ENCODE assay signal across 8 cellular contexts in genomic region chr19:1507763-1508506, GRCh38. TPM values are rescaled to one million over a fixed set of nuclear protein-coding genes. Genes with fewer than 3 reads are reported as not detected.
DNase-seq lines count a peak whose midpoint lies in the region; ATAC-seq and TF ChIP-seq lines count a peak whose summit lies in the region.

No MANE protein-coding gene starts in this region.

- H3K27me3 Mint-ChIP-seq in naive B cell: peaks cover 31 to 89% (median 47%) of the 10 kb centered on the region in 3 donors

- H3K4me1 ChIP-seq in DND-41 (ENCODE audit: insufficient read depth, low read length): 0 out of 2 replicates have a peak, but pooled peaks cover 3% of the 10 kb centered on the region
- H3K4me1 ChIP-seq in RWPE2 (ENCODE audit: insufficient read depth, poor library complexity, severe bottlenecking): peaks cover 4% of the 10 kb centered on the region

- H3K36me3 ChIP-seq in DND-41 (ENCODE audit: insufficient read depth, low read length) (no peaks in the 10 kb centered on the region), RWPE2 (ENCODE audit: low read depth) (no peaks in the 10 kb centered on the region)

- H3K4me3 ChIP-seq in DND-41 (ENCODE audit: low read depth in 1 of 2, low read length in 2 of 2): no peak overlapping the region
- peak overlapping the region; percentile 19 for H3K4me3 ChIP-seq in RWPE2 (ENCODE audit: severe bottlenecking)
- H3K4me3 ChIP-seq in fibroblast of mammary gland (ENCODE audit: control insufficient read depth, low read depth, low read length): peak overlapping the region; percentile 49

- H3K9me3 ChIP-seq in DND-41 (ENCODE audit: insufficient read depth, low read length, severe bottlenecking) (no peaks in the 10 kb centered on the region), RWPE2 (ENCODE audit: severe bottlenecking) (peaks cover 2% of the 10 kb centered on the region)

- peak overlapping the region; percentile 43; the same call in 1 of the 2 replicates for H2AFZ ChIP-seq in DND-41 (ENCODE audit: low read depth, low read length)

- H3K27me3 ChIP-seq in DND-41 (ENCODE audit: insufficient read depth, low read length, poor library complexity) (no peaks in the 10 kb centered on the region), RWPE2 (ENCODE audit: insufficient read depth, poor library complexity, severe bottlenecking) (no peaks in the 10 kb centered on the region)

- H3K4me2 ChIP-seq in DND-41 (ENCODE audit: insufficient read depth, low read length): no peak overlapping the region

- H3K4me3 Mint-ChIP-seq in naive B cell: peak overlapping the region; percentile 66 to 91 (median 86)

- H3K9ac ChIP-seq in DND-41 (ENCODE audit: low read depth, low read length): no peak overlapping the region

- peak overlapping the region; percentile 82 to 98 (median 94) for H3K27ac Mint-ChIP-seq in naive B cell

- no peak for TF ChIP-seq CTCF in DND-41 (IDR thresholded peaks at IDR 0.05; ENCODE audit: borderline replicate concordance, extremely low read depth, low read length, poor library complexity, severe bottlenecking)
- TF ChIP-seq CTCF in RWPE2 (IDR thresholded peaks at IDR 0.05; ENCODE audit: poor library complexity, severe bottlenecking): no peak
- TF ChIP-seq CTCF in fibroblast of mammary gland (conservative IDR thresholded peaks at IDR 0.05; ENCODE audit: control insufficient read depth, insufficient read depth, low read depth, low read length): no peak

- peaks cover 10 to 24% (median 16%) of the 10 kb centered on the region in 3 donors for H3K4me1 Mint-ChIP-seq in naive B cell

- ATAC-seq in DND-41 (ENCODE audit: insufficient read depth, low read depth) (peak; percentile 85), RWPE2 (ENCODE audit: low read depth) (peak; percentile 76), naive B cell (ENCODE audit: low read depth in 2 of 2) (peak; percentile 89 to 92), HG02610 (IDR thresholded peaks at IDR 0.05; ENCODE audit: unreplicated experiment) (no peak)

- H3K36me3 Mint-ChIP-seq in naive B cell: peaks cover 0 to 7% of the 10 kb centered on the region in 2 donors

- peaks cover 0 to 18% (median 9%) of the 10 kb centered on the region in 7 donors for H3K9me3 Mint-ChIP-seq in naive B cell

- H3K79me2 ChIP-seq in DND-41 (ENCODE audit: insufficient read depth, low read length): no peaks in the 10 kb centered on the region

- DNase-seq in DND-41 (peak; percentile 92), LHCN-M2 (ENCODE audit: low read depth) (peak; percentile 68), RWPE2 (ENCODE audit: low spot score) (peak; percentile 91), fibroblast of mammary gland (ENCODE audit: low read depth) (peak; percentile 94), naive B cell (peak; percentile 84)
- peak; percentile 83 for DNase-seq in activated T-helper 9 cell treated with anti-CD3 and anti-CD28 coated beads, Interleukin-2, amount 50 U/mL, for 16 hours (ENCODE audit: low read depth)
- peak; percentile 71 to 76 for DNase-seq in stimulated activated CD8-positive, alpha-beta memory T cell treated with anti-CD3 and anti-CD28 coated beads, Interleukin-7, amount 100 ng/mL, for 1 hour (ENCODE audit: low read depth in 2 of 2)

- no peaks in the 10 kb centered on the region; the same call in 1 of the 2 replicates for H4K20me1 ChIP-seq in DND-41 (ENCODE audit: insufficient read depth, low read length)

- no peak overlapping the region for H3K27ac ChIP-seq in DND-41 (ENCODE audit: low read length)
- H3K27ac ChIP-seq in RWPE2 (ENCODE audit: poor library complexity, severe bottlenecking): peak overlapping the region; percentile 38

RNA-seq across cellular contexts. Expression of gene ADAMTSL5, which starts 4.9 kb away (rescaled TPM):
- total RNA-seq in LHCN-M2 (2014; rRNA removed): 0.75 and 3.1 TPM in 2 replicates
- polyA plus RNA-seq in LHCN-M2 (2012): 5.2 TPM
- not detected for polyA plus RNA-seq in naive B cell (ENCODE audit: low read depth in 6 of 6)

RNA-seq across cellular contexts. Expression of gene PLK5, which starts 15.9 kb away (rescaled TPM):
- not detected in 2 replicates for total RNA-seq in LHCN-M2 (2014; rRNA removed)
- not detected for polyA plus RNA-seq in LHCN-M2 (2012)
- polyA plus RNA-seq in naive B cell (ENCODE audit: low read depth in 6 of 6): not detected

RNA-seq across cellular contexts. Expression of gene REEP6, which starts 17.0 kb away (rescaled TPM):
- 1.5 and 2.1 TPM in 2 replicates for total RNA-seq in LHCN-M2 (2014; rRNA removed)
- 2.2 TPM for polyA plus RNA-seq in LHCN-M2 (2012)
- 1 to 10 TPM in 2 of 6 donors, under 1 TPM in 4; 0.72 to 1.4 (median 0.90) TPM for polyA plus RNA-seq in naive B cell (ENCODE audit: low read depth in 6 of 6)

RNA-seq across cellular contexts. Expression of gene PCSK4, which starts 17.8 kb away (rescaled TPM):
- 3.3 and 5.4 TPM in 2 replicates for total RNA-seq in LHCN-M2 (2014; rRNA removed)
- polyA plus RNA-seq in LHCN-M2 (2012): 0.62 TPM
- under 1 TPM in 1 of 6 donors, not detected in 5; 0.09 TPM for polyA plus RNA-seq in naive B cell (ENCODE audit: low read depth in 6 of 6)

RNA-seq across cellular contexts. Expression of gene C19orf25, which starts 28.9 kb away (rescaled TPM):
- total RNA-seq in LHCN-M2 (2014; rRNA removed): 49.5 and 61.2 TPM in 2 replicates
- polyA plus RNA-seq in LHCN-M2 (2012): 31.4 TPM
- 10 to 100 TPM; 39.0 to 78.2 (median 46.9) TPM for polyA plus RNA-seq in naive B cell (ENCODE audit: low read depth in 6 of 6)

Comparison
In these comparisons a context has a peak if more than half of its experiments do, and no peak if none do; other contexts are left out.
1. H3K4me3 ChIP-seq: peak in RWPE2 (single experiment) and fibroblast of mammary gland (single experiment); none in DND-41 (0 of 2).
2. Peak in every context shown above with its lines, with median percentiles within 50 percentile points of each other: DNase-seq.